In the genomic region with DNA sequence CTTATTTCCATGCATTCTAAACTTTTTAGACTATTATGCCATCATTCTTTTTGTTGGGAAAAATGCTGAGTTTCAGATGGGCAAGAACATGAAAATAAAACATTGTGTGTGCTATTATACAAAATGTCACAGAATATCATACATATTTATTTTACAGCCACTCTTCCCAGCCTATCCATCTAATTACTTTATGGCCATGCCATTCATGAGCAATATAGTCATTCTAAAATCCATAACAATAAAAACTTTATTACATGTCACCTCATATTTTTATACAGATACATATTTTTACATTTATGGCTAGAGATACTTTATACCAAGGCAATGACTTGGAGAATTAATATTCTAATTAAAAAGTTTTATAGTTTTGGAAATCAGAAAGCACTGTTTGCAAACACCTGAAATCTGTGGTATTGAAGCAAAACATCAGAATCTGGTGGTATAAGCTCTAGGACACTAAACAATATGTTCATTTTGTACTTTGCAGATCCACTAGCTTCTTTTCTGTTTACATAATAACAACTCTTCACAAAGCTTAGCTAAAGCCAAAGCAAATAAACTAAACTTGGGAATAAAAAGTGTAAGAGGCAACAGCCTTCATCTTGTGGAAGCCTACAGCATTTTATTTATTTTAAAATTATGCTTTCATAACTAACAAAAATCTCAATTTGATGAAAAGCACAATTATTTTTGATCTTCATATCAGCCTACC, we compare ENCODE assay signal across 21 cellular contexts.
"Had no signal": no experiment of that assay in that cellular context is flagged by ENCODE, and none has a peak within 500 bp of the region (broad histone marks: within the 10 kb centered on the region; RNA-seq: fewer than 3 reads in every experiment).

No MANE protein-coding gene starts in this region.

- H3K9me3 Mint-ChIP-seq: nephron progenitor cell had no signal

- H3K4me1 Mint-ChIP-seq: nephron progenitor cell had no signal

- H3K36me3 ChIP-seq: esophagus muscularis mucosa, gastroesophageal sphincter, left ventricle myocardium inferior, lower lobe of right lung, sigmoid colon, uterus had no signal

- FAIRE-seq: endometrium had no signal

- ATAC-seq: gastroesophageal sphincter; lower lobe of right lung; naive thymus-derived CD4-positive, alpha-beta T cell had no signal

- H3K27ac ChIP-seq: dorsolateral prefrontal cortex, esophagus muscularis mucosa, gastroesophageal sphincter, left ventricle myocardium inferior, lower lobe of right lung, sigmoid colon, skin epidermis, uterus had no signal

- H3K27me3 Mint-ChIP-seq: type B pancreatic cell had no signal

- H3K9me3 ChIP-seq: esophagus muscularis mucosa, gastroesophageal sphincter, left ventricle myocardium inferior, lower lobe of right lung, sigmoid colon, uterus had no signal

- H3K27me3 ChIP-seq: dorsolateral prefrontal cortex, esophagus muscularis mucosa, gastroesophageal sphincter, sigmoid colon, uterus had no signal

- H3K36me3 Mint-ChIP-seq: type B pancreatic cell had no signal

- H3K4me3 ChIP-seq: dorsolateral prefrontal cortex, esophagus muscularis mucosa, gastroesophageal sphincter, left ventricle myocardium inferior, lower lobe of right lung, sigmoid colon, skin epidermis, uterus had no signal

- H3K27ac Mint-ChIP-seq: naive thymus-derived CD4-positive, alpha-beta T cell; nephron progenitor cell; type B pancreatic cell had no signal

- DNase-seq: cortex of kidney; dorsolateral prefrontal cortex; effector memory CD4-positive, alpha-beta T cell; foreskin fibroblast; glutamatergic neuron; islet precursor cell; left ventricle myocardium inferior; lower lobe of right lung; mesenchymal stem cell; naive thymus-derived CD4-positive, alpha-beta T cell; nephron progenitor cell; posterior cingulate gyrus; sigmoid colon; stimulated activated CD4-positive, alpha-beta T cell treated with anti-CD3 and anti-CD28 coated beads, Interleukin-12 subunit alpha, Interleukin-12 subunit beta, amount 100 ng/mL, for 4 hours; stimulated activated naive CD4-positive, alpha-beta T cell treated with Interleukin-2 at 50 U/mL for 16 hours; uterus had no signal

- H3K4me1 ChIP-seq: esophagus muscularis mucosa, gastroesophageal sphincter, left ventricle myocardium inferior, lower lobe of right lung, sigmoid colon, uterus had no signal

- H3K4me3 Mint-ChIP-seq: naive thymus-derived CD4-positive, alpha-beta T cell; nephron progenitor cell; type B pancreatic cell had no signal
